In the genomic region with DNA sequence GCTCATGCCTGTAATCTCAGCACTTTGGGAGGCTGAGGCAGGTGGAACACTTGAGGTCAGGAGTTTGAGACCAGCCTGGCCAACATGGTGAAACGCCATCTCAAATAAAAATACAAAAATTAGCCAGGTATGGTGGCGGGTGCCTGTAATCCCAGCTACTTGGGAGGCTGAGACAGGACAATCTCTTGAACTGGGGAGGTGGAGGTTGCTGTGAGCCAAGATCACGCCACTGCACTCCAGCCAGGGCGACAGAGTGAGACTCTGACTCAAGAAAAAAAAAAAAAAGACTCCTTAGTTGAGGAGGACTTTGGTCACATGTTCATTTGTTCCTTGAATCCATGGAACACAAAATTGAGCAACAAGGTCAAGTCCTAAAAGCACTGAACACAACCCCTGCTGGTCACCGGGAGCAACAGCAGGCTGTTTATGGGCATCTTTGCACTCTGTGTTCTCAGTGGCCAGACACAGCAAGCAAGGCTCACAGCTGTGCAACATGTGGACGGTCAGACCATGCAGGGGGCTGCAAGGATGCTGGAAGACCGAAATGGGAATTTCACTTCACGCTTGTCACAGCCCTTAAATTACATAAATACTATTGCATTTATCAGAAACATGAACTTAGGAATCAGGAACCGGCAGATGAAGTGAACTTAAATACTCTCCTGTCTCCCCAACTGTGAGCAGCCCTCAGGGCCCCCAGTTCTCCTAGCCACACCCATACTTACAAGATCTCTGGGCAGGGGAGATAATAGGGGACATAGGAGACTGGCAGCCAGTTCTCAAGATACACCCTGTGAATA, we compare ENCODE assay signal across 8 cellular contexts. TPM values are rescaled to one million over a fixed set of nuclear protein-coding genes. Genes with fewer than 3 reads are reported as not detected.
DNase-seq lines count a peak whose midpoint lies in the region; ATAC-seq and TF ChIP-seq lines count a peak whose summit lies in the region.

No MANE protein-coding gene starts in this region.

- TF ChIP-seq POLR2A in esophagus squamous epithelium (IDR thresholded peaks at IDR 0.05) = no peak

- intact Hi-C loops in esophagus squamous epithelium (cut with DNase I) = no loop called here

- no peaks in the 10 kb centered on the region for H3K36me3 Mint-ChIP-seq in natural killer cell treated with Interleukin-12 subunit alpha and Interleukin-12 subunit beta and Interleukin-15 and Interleukin-18, amount 100 ng/mL, for 72 hours

- peaks cover 0 to 18% (median 0%) of the 10 kb centered on the region in 4 donors for H3K27me3 ChIP-seq in esophagus squamous epithelium

- H3K27ac Mint-ChIP-seq in natural killer cell treated with Interleukin-12 subunit alpha and Interleukin-12 subunit beta and Interleukin-15 and Interleukin-18, amount 100 ng/mL, for 72 hours = no peak overlapping the region

- WGBS in esophagus squamous epithelium, 2 donors = 52 to 61% methylated on average over 8 to 9 of the region's 9 CpGs

- peak; percentile 51 to 70 for ATAC-seq in natural killer cell treated with Interleukin-12 subunit alpha and Interleukin-12 subunit beta and Interleukin-15 and Interleukin-18, amount 100 ng/mL, for 72 hours
- ATAC-seq in HG02870 (IDR thresholded peaks at IDR 0.05; ENCODE audit: unreplicated experiment) = no peak

- H3K4me1 ChIP-seq in esophagus squamous epithelium = peaks cover 22 to 39% (median 25%) of the 10 kb centered on the region in 3 donors

- H3K27me3 Mint-ChIP-seq in natural killer cell treated with Interleukin-12 subunit alpha and Interleukin-12 subunit beta and Interleukin-15 and Interleukin-18, amount 100 ng/mL, for 72 hours = peaks cover 6 to 17% of the 10 kb centered on the region in 2 donors

- peak overlapping the region in 3 of 4 donors; percentile 29 to 51 (median 48) for H3K27ac ChIP-seq in esophagus squamous epithelium

- H3K36me3 ChIP-seq in esophagus squamous epithelium = peaks cover 0 to 19% (median 0%) of the 10 kb centered on the region in 3 donors

- no peak overlapping the region for H3K4me3 ChIP-seq in GM12865 (ENCODE audit: low read depth, low read length)
- H3K4me3 ChIP-seq in WI38 (ENCODE audit: low read depth, low read length) = no peak overlapping the region
- no peak overlapping the region for H3K4me3 ChIP-seq in esophagus squamous epithelium

- TF ChIP-seq CTCF in GM12865 (IDR thresholded peaks at IDR 0.05; ENCODE audit: insufficient read depth, low read depth, low read length, missing control alignments) (peak; percentile 83), WI38 (IDR thresholded peaks at IDR 0.05; ENCODE audit: low read depth, low read length) (peak; percentile 94), esophagus squamous epithelium (IDR thresholded peaks at IDR 0.05) (peak; percentile 64 to 79 (median 72))

- H3K4me1 Mint-ChIP-seq in natural killer cell treated with Interleukin-12 subunit alpha and Interleukin-12 subunit beta and Interleukin-15 and Interleukin-18, amount 100 ng/mL, for 72 hours (ENCODE audit: low read depth in 2 of 2) = peaks cover 0 to 5% of the 10 kb centered on the region in 2 donors

- no peaks in the 10 kb centered on the region for H3K9me3 Mint-ChIP-seq in natural killer cell treated with Interleukin-12 subunit alpha and Interleukin-12 subunit beta and Interleukin-15 and Interleukin-18, amount 100 ng/mL, for 72 hours

- H3K9me3 ChIP-seq in esophagus squamous epithelium = no peaks in the 10 kb centered on the region

- peak; percentile 90 for DNase-seq in AG08395 (ENCODE audit: low spot score)
- DNase-seq in GM12865 (ENCODE audit: low read depth) = peak; percentile 60
- DNase-seq in NCI-H2029 treated with DMSO at 0.1 percent for 48 hours (lab: John Stamatoyannopoulos, UW) = peak; percentile 18
- no peak for DNase-seq in esophagus squamous epithelium (lab: John Stamatoyannopoulos, UW)
- no peak for DNase-seq in natural killer cell treated with Interleukin-12 subunit alpha and Interleukin-12 subunit beta and Interleukin-15 and Interleukin-18, amount 100 ng/mL, for 72 hours (ENCODE audit: low spot score)
- no peak for DNase-seq in NCI-H1048 (lab: John Stamatoyannopoulos, UW)

- no peak overlapping the region for H3K4me3 Mint-ChIP-seq in natural killer cell treated with Interleukin-12 subunit alpha and Interleukin-12 subunit beta and Interleukin-15 and Interleukin-18, amount 100 ng/mL, for 72 hours

RNA-seq across cellular contexts. Expression of a gene that starts 2.8 kb away (rescaled TPM):
- 1 to 10 TPM; 3.0 to 8.8 (median 3.8) TPM for total RNA-seq in esophagus squamous epithelium
- total RNA-seq in natural killer cell treated with Interleukin-12 subunit alpha and Interleukin-12 subunit beta and Interleukin-15 and Interleukin-18, amount 100 ng/mL, for 72 hours = 1 to 10 TPM; 4.1 to 7.2 TPM

RNA-seq across cellular contexts. Expression of a gene that starts 39.9 kb away (rescaled TPM):
- total RNA-seq in esophagus squamous epithelium = 10 to 100 TPM; 53.4 to 71.1 (median 55.3) TPM
- total RNA-seq in natural killer cell treated with Interleukin-12 subunit alpha and Interleukin-12 subunit beta and Interleukin-15 and Interleukin-18, amount 100 ng/mL, for 72 hours = 100 to 1,000 TPM; 138 to 159 TPM

RNA-seq across cellular contexts. Expression of a gene that starts 48.1 kb away (rescaled TPM):
- total RNA-seq in esophagus squamous epithelium = not detected
- not detected for total RNA-seq in natural killer cell treated with Interleukin-12 subunit alpha and Interleukin-12 subunit beta and Interleukin-15 and Interleukin-18, amount 100 ng/mL, for 72 hours

Comparison
In these comparisons a context has a peak if more than half of its experiments do, and no peak if none do; other contexts are left out.
1. DNase-seq: peak in AG08395 (single experiment), GM12865 (single experiment) and NCI-H2029 treated with DMSO at 0.1 percent for 48 hours (single experiment); none in esophagus squamous epithelium (single experiment), natural killer cell treated with Interleukin-12 subunit alpha and Interleukin-12 subunit beta and Interleukin-15 and Interleukin-18, amount 100 ng/mL, for 72 hours (single experiment) and NCI-H1048 (single experiment).
2. Peak in every context shown above with its lines, with median percentiles within 50 percentile points of each other: CTCF ChIP-seq.